In the genomic region with DNA sequence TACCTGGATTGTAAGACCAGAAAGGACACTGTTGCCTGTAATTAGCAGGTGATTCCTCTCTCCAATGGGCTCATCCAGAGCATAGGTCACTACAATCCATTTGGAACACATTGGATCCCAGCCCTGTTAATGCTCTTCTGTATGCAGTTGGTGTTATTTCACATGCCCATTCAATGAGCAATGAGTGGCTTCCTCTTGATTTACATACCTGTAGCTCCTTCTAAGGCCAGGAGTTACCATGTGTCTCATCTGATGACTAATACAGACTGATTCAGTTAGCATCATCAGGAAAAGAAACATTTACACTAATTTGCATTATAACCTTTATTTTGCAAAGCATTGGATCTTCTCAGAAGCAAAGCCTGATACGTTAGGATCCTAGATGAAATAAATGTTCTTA, we compare ENCODE assay signal across 19 cellular contexts.
DNase-seq lines count a peak whose midpoint lies in the region; ATAC-seq, FAIRE-seq and TF ChIP-seq lines count a peak whose summit lies in the region.
"Had no signal": no experiment of that assay in that cellular context is flagged by ENCODE, and none has a peak within 500 bp of the region (broad histone marks: within the 10 kb centered on the region; RNA-seq: fewer than 3 reads in every experiment).

No MANE protein-coding gene starts in this region.

- no peaks in the 10 kb centered on the region for H4K20me1 ChIP-seq in keratinocyte (ENCODE audit: control insufficient read depth, extremely low read depth, insufficient read depth, low read length)

- DNase-seq in ELR (ENCODE audit: low read depth) (peak; percentile 28), astrocyte of the hippocampus (ENCODE audit: low read depth, low spot score) (peak; percentile 20), keratinocyte (ENCODE audit: low read depth, low spot score) (no peak), KG1 (lab: John Stamatoyannopoulos, UW) (no peak), H4 (ENCODE audit: low spot score) (no peak)
- DNase-seq in central memory CD4-positive, alpha-beta T cell: no peak
- DNase-seq: CD4-positive, alpha-beta T cell; H7; NCI-H1092; NCI-H226; NCI-H69; PC-9; SHP77 had no signal

- H3K9me3 ChIP-seq in HUES48 (ENCODE audit: control insufficient read depth, insufficient read depth, low read length) (no peaks in the 10 kb centered on the region), keratinocyte (ENCODE audit: control insufficient read depth, low read depth, low read length) (no peaks in the 10 kb centered on the region)

- FAIRE-seq in keratinocyte (lab: Jason Lieb, UNC): peak; percentile 89
- FAIRE-seq: D721Med, HTR-8/SVneo, K562 had no signal

- TF ChIP-seq CTCF in keratinocyte (optimal IDR thresholded peaks at IDR 0.05 in 1 of 3, IDR thresholded peaks at IDR 0.05 in 1 of 3, conservative IDR thresholded peaks at IDR 0.05 in 1 of 3; ENCODE audit: extremely low read depth in 1 of 3, insufficient read depth in 2 of 3, low read length in 3 of 3): no peak

- no peak overlapping the region for H2AFZ ChIP-seq in keratinocyte (ENCODE audit: control insufficient read depth, low read length)
- H2AFZ ChIP-seq: PC-9 had no signal

- no peak for ATAC-seq in HG03342 (IDR thresholded peaks at IDR 0.05; ENCODE audit: unreplicated experiment)
- ATAC-seq: K562, SK-N-SH treated with all-trans-retinoic acid at 6 μM for 48 hours had no signal

- H3K27me3 ChIP-seq in HUES48 (ENCODE audit: control insufficient read depth, insufficient read depth, low read length): no peaks in the 10 kb centered on the region
- no peaks in the 10 kb centered on the region for H3K27me3 ChIP-seq in keratinocyte (ENCODE audit: control insufficient read depth, extremely low read depth, insufficient read depth, low read length)

- H3K4me2 ChIP-seq in keratinocyte (ENCODE audit: control insufficient read depth, extremely low read depth, insufficient read depth, low read depth, low read length): no peak overlapping the region
- H3K4me2 ChIP-seq: PC-9 had no signal

- no peak overlapping the region for H3K4me3 ChIP-seq in HUES48 (ENCODE audit: low read depth, low read length)
- no peak overlapping the region for H3K4me3 ChIP-seq in keratinocyte (ENCODE audit: control insufficient read depth in 2 of 3, extremely low read depth in 1 of 3, insufficient read depth in 2 of 3, low read depth in 1 of 3, low read length in 3 of 3)
- H3K4me3 ChIP-seq: K562, PC-9 had no signal

- peak overlapping the region; percentile 7 for H3K27ac ChIP-seq in HUES48 (ENCODE audit: low read depth, low read length)
- H3K27ac ChIP-seq in keratinocyte (ENCODE audit: control insufficient read depth, insufficient read depth, low read length): no peak overlapping the region
- H3K27ac ChIP-seq: PC-9 had no signal

- no peak overlapping the region for H3K9ac ChIP-seq in HUES48 (ENCODE audit: low read depth, low read length)
- H3K9ac ChIP-seq in keratinocyte (ENCODE audit: control insufficient read depth, extremely low read depth, insufficient read depth, low read length): no peak overlapping the region

- H3K9me1 ChIP-seq in keratinocyte (ENCODE audit: control insufficient read depth, extremely low read depth, insufficient read depth, low read length): no peaks in the 10 kb centered on the region

- dilution Hi-C loops in keratinocyte (cut with MboI; ENCODE audit: extremely low pct_ligation_motif_present, low sequenced_read_pairs): no loop called here

- H3K4me1 ChIP-seq in HUES48 (ENCODE audit: control insufficient read depth, insufficient read depth, low read length): no peaks in the 10 kb centered on the region
- peaks cover 9% of the 10 kb centered on the region for H3K4me1 ChIP-seq in keratinocyte (ENCODE audit: control insufficient read depth, extremely low read depth, insufficient read depth, low read length)

- H3K79me2 ChIP-seq in keratinocyte (ENCODE audit: control insufficient read depth, insufficient read depth, low read length): no peaks in the 10 kb centered on the region

- H3K36me3 ChIP-seq in HUES48 (ENCODE audit: control insufficient read depth, insufficient read depth, low read length): no peaks in the 10 kb centered on the region
- H3K36me3 ChIP-seq in keratinocyte (ENCODE audit: control insufficient read depth in 2 of 2, extremely low read depth in 1 of 2, insufficient read depth in 2 of 2, low read length in 2 of 2): no peaks in the 10 kb centered on the region

Comparison
In these comparisons a context has a peak if more than half of its experiments do, and no peak if none do; other contexts are left out.
1. DNase-seq: peak in ELR (single experiment) and astrocyte of the hippocampus (single experiment); none in keratinocyte (single experiment), KG1 (single experiment), central memory CD4-positive, alpha-beta T cell (single experiment) and H4 (single experiment).